8 cellular contexts compared by ENCODE assay signal in the genomic region with DNA sequence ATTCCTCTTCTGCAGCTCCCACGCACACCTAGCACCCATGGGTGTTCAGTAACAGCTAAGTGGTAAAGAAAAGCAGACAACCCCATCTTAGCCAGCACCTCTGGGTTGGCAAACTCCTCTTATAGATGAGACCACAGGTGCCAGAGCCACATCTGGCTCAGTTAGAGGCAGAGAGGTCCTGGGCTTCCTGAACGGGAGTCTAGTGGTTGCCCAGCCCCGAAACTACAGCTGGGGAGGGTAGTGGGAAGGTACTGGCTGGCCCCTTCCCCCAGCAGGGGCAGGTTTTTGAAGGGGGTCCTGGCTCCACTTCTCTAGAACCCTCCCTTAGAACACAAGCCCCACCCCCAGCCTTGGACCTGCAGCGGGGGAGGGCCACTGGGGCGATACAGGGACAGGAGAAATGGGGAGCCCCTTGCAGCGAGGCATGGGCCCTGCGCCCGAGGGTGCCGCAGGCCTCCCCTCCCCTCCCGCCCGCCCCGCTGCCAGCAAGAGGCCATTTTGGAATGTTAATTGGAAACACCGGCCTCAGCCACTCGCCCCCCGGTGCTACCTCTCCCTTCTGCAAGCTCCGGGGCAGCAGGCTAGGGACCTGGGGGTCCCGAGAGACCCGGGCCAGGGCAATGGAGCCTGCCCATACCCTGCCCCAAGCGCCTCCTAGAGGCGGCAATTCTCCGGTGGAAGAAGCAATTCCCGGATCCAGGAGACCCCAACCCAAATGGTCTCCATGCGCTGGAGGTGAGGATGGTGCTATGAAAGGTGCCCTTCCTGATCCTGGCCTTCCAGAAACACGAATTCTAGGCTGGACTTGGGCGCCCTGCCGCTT. TPM values are rescaled to one million over a fixed set of nuclear protein-coding genes. Genes with fewer than 3 reads are reported as not detected.
DNase-seq lines count a peak whose midpoint lies in the region; ATAC-seq and TF ChIP-seq lines count a peak whose summit lies in the region.

No MANE protein-coding gene starts in this region.

- peaks cover 59% of the 10 kb centered on the region for H3K4me1 ChIP-seq in CD8-positive, alpha-beta T cell (ENCODE audit: insufficient read depth, low read length)
- peaks cover 7 to 49% (median 36%) of the 10 kb centered on the region in 4 donors for H3K4me1 ChIP-seq in liver (ENCODE audit: control insufficient read depth in 4 of 4, insufficient read depth in 4 of 4, low read length in 3 of 4)
- peaks cover 41 to 69% (median 58%) of the 10 kb centered on the region in 4 donors for H3K4me1 ChIP-seq in stomach

- H3K27me3 ChIP-seq in CD8-positive, alpha-beta T cell (ENCODE audit: insufficient read depth, low read length) = no peaks in the 10 kb centered on the region
- no peaks in the 10 kb centered on the region for H3K27me3 ChIP-seq in liver (ENCODE audit: control insufficient read depth in 4 of 4, insufficient read depth in 4 of 4, low read length in 3 of 4)
- no peaks in the 10 kb centered on the region for H3K27me3 ChIP-seq in stomach

- H3K4me1 Mint-ChIP-seq in CD8-positive, alpha-beta T cell (ENCODE audit: low read depth) = peaks cover 54% of the 10 kb centered on the region

- TF ChIP-seq EP300 in stomach (IDR thresholded peaks at IDR 0.05) = no peak

- POLR2A ChIA-PET in CD8-positive, alpha-beta T cell (lab: Charles Lee) = interaction anchor here (0.9 to 1.5 kb wide), 5 partner anchors 59 to 186 kb away, joined by 3 to 7 read pairs (median 3); partner anchors contain the start of genes ACY1 and RPL29

- H3K9ac ChIP-seq in liver (ENCODE audit: low read depth in 1 of 2, low read length in 2 of 2) = peak overlapping the region in 1 of 2 donors; percentile 56

- no peaks in the 10 kb centered on the region for H3K9me3 ChIP-seq in CD8-positive, alpha-beta T cell (ENCODE audit: low read length)
- H3K9me3 ChIP-seq in liver (ENCODE audit: control insufficient read depth in 4 of 4, low read length in 3 of 4) = no peaks in the 10 kb centered on the region
- no peaks in the 10 kb centered on the region for H3K9me3 ChIP-seq in stomach

- H3K36me3 ChIP-seq in CD8-positive, alpha-beta T cell (ENCODE audit: insufficient read depth, low read length) = peaks cover 14% of the 10 kb centered on the region
- H3K36me3 ChIP-seq in liver (ENCODE audit: control insufficient read depth in 4 of 4, insufficient read depth in 3 of 4, low read depth in 1 of 4, low read length in 3 of 4) (peaks cover 3 to 13% (median 8%) of the 10 kb centered on the region in 4 donors), stomach (peaks cover 18 to 38% (median 30%) of the 10 kb centered on the region in 4 donors)

- peaks cover 37% of the 10 kb centered on the region for H3K36me3 Mint-ChIP-seq in CD8-positive, alpha-beta T cell

- no peak for TF ChIP-seq POLR2A in stomach (IDR thresholded peaks at IDR 0.05)

- WGBS in liver = 51% methylated on average over 26 of the region's 26 CpGs
- WGBS in stomach, 5 donors = 2 to 7% (median 4%) methylated on average over 9 to 26 of the region's 26 CpGs

- intact Hi-C loops in CD8-positive, alpha-beta T cell (cut with DNase I, micrococcal nuclease) = loop anchor here (1.0 to 10.0 kb wide), 9 partner anchors 54 to 1690 kb away; partner anchors contain the start of genes GLYCTK (in 1 of the 2), NISCH (in 1 of the 2), RBM15B (in 1 of the 2) and TLR9 (in 1 of the 2)
- intact Hi-C loops in stomach (cut with DNase I; ENCODE audit: low total_unique reads) = no loop called here

- no peak for TF ChIP-seq RAD21 in liver (IDR thresholded peaks at IDR 0.05)

- peak overlapping the region; percentile 94 for H3K27ac Mint-ChIP-seq in CD8-positive, alpha-beta T cell

- peak overlapping the region; percentile 91 for H3K4me3 Mint-ChIP-seq in CD8-positive, alpha-beta T cell

- peak overlapping the region; percentile 64 for H3K27ac ChIP-seq in CD8-positive, alpha-beta T cell (ENCODE audit: low read depth, low read length)
- H3K27ac ChIP-seq in liver (ENCODE audit: low read depth in 1 of 2, low read length in 2 of 2) (peak overlapping the region; percentile 57 to 59), stomach (peak overlapping the region; percentile 73 to 94 (median 90))

- peak overlapping the region; percentile 76 for H3K4me3 ChIP-seq in CD8-positive, alpha-beta T cell (ENCODE audit: low read depth, low read length)
- H3K4me3 ChIP-seq in liver (ENCODE audit: low read depth in 1 of 3, low read length in 3 of 3) (peak overlapping the region; percentile 27 to 71 (median 60)), stomach (peak overlapping the region; percentile 58 to 82 (median 70))

- H3K9me3 Mint-ChIP-seq in CD8-positive, alpha-beta T cell = no peaks in the 10 kb centered on the region

- no peak for TF ChIP-seq CTCF in CD8-positive, alpha-beta T cell (IDR thresholded peaks at IDR 0.05)
- no peak for TF ChIP-seq CTCF in liver (IDR thresholded peaks at IDR 0.05; ENCODE audit: low read depth, low read length, missing input control)
- TF ChIP-seq CTCF in stomach (IDR thresholded peaks at IDR 0.05) = no peak

- CTCF ChIA-PET in CD8-positive, alpha-beta T cell (lab: Charles Lee) = interaction anchor here (0.6 to 9.7 kb wide), 8 partner anchors 18 to 392 kb away, joined by 3 to 97 read pairs (median 4); partner anchors contain the start of gene ABHD14B

- no peak for ATAC-seq in CD8-positive, alpha-beta T cell
- no peak for ATAC-seq in GM18520 (IDR thresholded peaks at IDR 0.05; ENCODE audit: unreplicated experiment)
- ATAC-seq in GM18519 (IDR thresholded peaks at IDR 0.05; ENCODE audit: low FRiP score, unreplicated experiment) = no peak
- ATAC-seq in HG02588 (IDR thresholded peaks at IDR 0.05; ENCODE audit: unreplicated experiment) = no peak

- H3K27me3 Mint-ChIP-seq in CD8-positive, alpha-beta T cell (ENCODE audit: low read depth) = no peaks in the 10 kb centered on the region

- DNase-seq in CD8-positive, alpha-beta T cell = peak in 2 of 7 experiments; percentile 17 to 52
- DNase-seq in NCI-H69 (lab: John Stamatoyannopoulos, UW) (peak; percentile 37), astrocyte of the hippocampus (ENCODE audit: low read depth, low spot score) (peak; percentile 41), stomach (no peak)

TF ChIP-seq in liver, 16 proteins besides CTCF, POLR2A, EP300 and RAD21:
- TF ChIP-seq SP1 (IDR thresholded peaks at IDR 0.05) (no peak), MAX (IDR thresholded peaks at IDR 0.05) (no peak), GABPA (IDR thresholded peaks at IDR 0.05 in 1 of 2, conservative IDR thresholded peaks at IDR 0.05 in 1 of 2) (no peak), EGR1 (IDR thresholded peaks at IDR 0.05; ENCODE audit: low read depth in 2 of 2) (no peak)
- TF ChIP-seq, protein P1, sequence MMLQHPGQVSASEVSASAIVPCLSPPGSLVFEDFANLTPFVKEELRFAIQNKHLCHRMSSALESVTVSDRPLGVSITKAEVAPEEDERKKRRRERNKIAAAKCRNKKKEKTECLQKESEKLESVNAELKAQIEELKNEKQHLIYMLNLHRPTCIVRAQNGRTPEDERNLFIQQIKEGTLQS (IDR thresholded peaks at IDR 0.05) = no peak
- TF ChIP-seq, protein P2, sequence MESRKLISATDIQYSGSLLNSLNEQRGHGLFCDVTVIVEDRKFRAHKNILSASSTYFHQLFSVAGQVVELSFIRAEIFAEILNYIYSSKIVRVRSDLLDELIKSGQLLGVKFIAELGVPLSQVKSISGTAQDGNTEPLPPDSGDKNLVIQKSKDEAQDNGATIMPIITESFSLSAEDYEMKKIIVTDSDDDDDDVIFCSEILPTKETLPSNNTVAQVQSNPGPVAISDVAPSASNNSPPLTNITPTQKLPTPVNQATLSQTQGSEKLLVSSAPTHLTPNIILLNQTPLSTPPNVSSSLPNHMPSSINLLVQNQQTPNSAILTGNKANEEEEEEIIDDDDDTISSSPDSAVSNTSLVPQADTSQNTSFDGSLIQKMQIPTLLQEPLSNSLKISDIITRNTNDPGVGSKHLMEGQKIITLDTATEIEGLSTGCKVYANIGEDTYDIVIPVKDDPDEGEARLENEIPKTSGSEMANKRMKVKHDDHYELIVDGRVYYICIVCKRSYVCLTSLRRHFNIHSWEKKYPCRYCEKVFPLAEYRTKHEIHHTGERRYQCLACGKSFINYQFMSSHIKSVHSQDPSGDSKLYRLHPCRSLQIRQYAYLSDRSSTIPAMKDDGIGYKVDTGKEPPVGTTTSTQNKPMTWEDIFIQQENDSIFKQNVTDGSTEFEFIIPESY (IDR thresholded peaks at IDR 0.05) = no peak
- TF ChIP-seq, protein P3, sequence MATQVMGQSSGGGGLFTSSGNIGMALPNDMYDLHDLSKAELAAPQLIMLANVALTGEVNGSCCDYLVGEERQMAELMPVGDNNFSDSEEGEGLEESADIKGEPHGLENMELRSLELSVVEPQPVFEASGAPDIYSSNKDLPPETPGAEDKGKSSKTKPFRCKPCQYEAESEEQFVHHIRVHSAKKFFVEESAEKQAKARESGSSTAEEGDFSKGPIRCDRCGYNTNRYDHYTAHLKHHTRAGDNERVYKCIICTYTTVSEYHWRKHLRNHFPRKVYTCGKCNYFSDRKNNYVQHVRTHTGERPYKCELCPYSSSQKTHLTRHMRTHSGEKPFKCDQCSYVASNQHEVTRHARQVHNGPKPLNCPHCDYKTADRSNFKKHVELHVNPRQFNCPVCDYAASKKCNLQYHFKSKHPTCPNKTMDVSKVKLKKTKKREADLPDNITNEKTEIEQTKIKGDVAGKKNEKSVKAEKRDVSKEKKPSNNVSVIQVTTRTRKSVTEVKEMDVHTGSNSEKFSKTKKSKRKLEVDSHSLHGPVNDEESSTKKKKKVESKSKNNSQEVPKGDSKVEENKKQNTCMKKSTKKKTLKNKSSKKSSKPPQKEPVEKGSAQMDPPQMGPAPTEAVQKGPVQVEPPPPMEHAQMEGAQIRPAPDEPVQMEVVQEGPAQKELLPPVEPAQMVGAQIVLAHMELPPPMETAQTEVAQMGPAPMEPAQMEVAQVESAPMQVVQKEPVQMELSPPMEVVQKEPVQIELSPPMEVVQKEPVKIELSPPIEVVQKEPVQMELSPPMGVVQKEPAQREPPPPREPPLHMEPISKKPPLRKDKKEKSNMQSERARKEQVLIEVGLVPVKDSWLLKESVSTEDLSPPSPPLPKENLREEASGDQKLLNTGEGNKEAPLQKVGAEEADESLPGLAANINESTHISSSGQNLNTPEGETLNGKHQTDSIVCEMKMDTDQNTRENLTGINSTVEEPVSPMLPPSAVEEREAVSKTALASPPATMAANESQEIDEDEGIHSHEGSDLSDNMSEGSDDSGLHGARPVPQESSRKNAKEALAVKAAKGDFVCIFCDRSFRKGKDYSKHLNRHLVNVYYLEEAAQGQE (IDR thresholded peaks at IDR 0.05) = no peak

RNA-seq across cellular contexts. Expression of gene DUSP7, which starts 1.5 kb away (rescaled TPM):
- 1 to 10 TPM; 5.4 to 5.6 TPM for total RNA-seq in CD8-positive, alpha-beta T cell
- total RNA-seq in liver (1 to 10 TPM; 3.7 to 5.0 TPM), stomach (10 to 100 TPM in 1 of 5 donors, 1 to 10 TPM in 3, under 1 TPM in 1; 0.58 to 23.7 (median 4.6) TPM)
- polyA plus RNA-seq in liver (1 to 10 TPM; 1.5 to 3.7 TPM), stomach (10 to 100 TPM in 1 of 3 donors, 1 to 10 TPM in 2; 4.9 to 11.2 (median 5.1) TPM)

RNA-seq across cellular contexts. Expression of gene RPL29, which starts 59.2 kb away (rescaled TPM):
- total RNA-seq in CD8-positive, alpha-beta T cell = 1,000 to 10,000 TPM; 1,694 to 1,736 TPM
- total RNA-seq in liver (100 to 1,000 TPM; 292 to 358 TPM), stomach (1,000 to 10,000 TPM in 1 of 5 donors, 100 to 1,000 TPM in 4; 144 to 1,657 (median 865) TPM)
- polyA plus RNA-seq in liver (100 to 1,000 TPM; 418 to 789 TPM), stomach (1,000 to 10,000 TPM; 2,501 to 3,071 (median 2,933) TPM)
